12 cellular contexts compared by ENCODE assay signal in the genomic region with DNA sequence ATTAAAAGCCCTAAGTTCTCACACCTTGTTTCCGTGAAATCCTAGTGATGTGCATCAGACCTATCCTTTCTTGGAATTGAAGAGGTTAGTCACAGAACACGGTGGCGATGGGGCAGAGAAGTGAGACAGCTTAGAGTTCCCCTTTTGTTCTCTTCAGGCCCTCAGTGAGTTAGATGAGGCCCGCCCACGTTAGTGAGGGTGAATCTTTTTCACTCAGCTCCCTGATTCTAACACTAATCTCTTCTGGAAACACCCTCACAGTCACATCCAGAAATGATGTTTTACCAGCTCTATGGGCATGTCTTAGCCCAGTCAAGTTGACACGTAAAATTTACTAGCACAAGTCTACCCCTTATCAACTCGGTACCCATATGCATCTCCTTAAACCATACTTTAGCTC.
A peak's percentile ranks its signal among the peaks of the same experiment; 100 is the strongest.
DNase-seq lines count a peak whose midpoint lies in the region; ATAC-seq, FAIRE-seq and TF ChIP-seq lines count a peak whose summit lies in the region.
"Had no signal": no experiment of that assay in that cellular context is flagged by ENCODE, and none has a peak within 500 bp of the region (broad histone marks: within the 10 kb centered on the region; RNA-seq: fewer than 3 reads in every experiment).

No MANE protein-coding gene starts in this region.

- POLR2A ChIA-PET in HepG2 (lab: Yijun Ruan, JAX): no interaction called here

- CTCF ChIA-PET in HepG2 (lab: Yijun Ruan, JAX; ENCODE audit: low intra/inter-chr PET ratio, low total read pairs): no interaction called here

- H3K27ac ChIP-seq in HepG2 (ENCODE audit: extremely low read length, insufficient read depth, low read length): no peak overlapping the region
- H3K27ac ChIP-seq in right lobe of liver: no peak overlapping the region
- no peak overlapping the region for H3K27ac ChIP-seq in suprapubic skin

- DNase-seq in HepG2 (ENCODE audit: low spot score) (no peak), right lobe of liver (no peak), suprapubic skin (ENCODE audit: low spot score in 2 of 2) (no peak), H4 (ENCODE audit: low spot score) (no peak), SK-N-DZ (ENCODE audit: low spot score) (no peak)
- no peak for DNase-seq in activated T-helper 2 cell treated with anti-CD3 and anti-CD28 coated beads, Interferon-gamma antibody, Interleukin-2, Interleukin-4, amounts not matched to agents 10 μg/mL and 5 μg/mL and 100 μg/mL, durations not matched to agents 14 hours and 24 hours and 36 hours (ENCODE audit: low spot score)
- DNase-seq: effector memory CD4-positive, alpha-beta T cell; Kasumi-1 had no signal

- no TSS peak for BruUV-seq in HepG2 (replicated peaks; lab: Mats Ljungman, UMichigan)

- FAIRE-seq in HepG2 (lab: Jason Lieb, UNC): no peak
- FAIRE-seq: islet of Langerhans had no signal

- TF ChIP-seq CTCF in HepG2 (CRISPR knock-in tag; IDR thresholded peaks at IDR 0.05): no peak
- no peak for TF ChIP-seq CTCF in right lobe of liver (IDR thresholded peaks at IDR 0.05)
- no peak for TF ChIP-seq CTCF in suprapubic skin (IDR thresholded peaks at IDR 0.05)

- in situ Hi-C loops in HepG2 (cut with HindIII; ENCODE audit: extremely low pct_ligation_motif_present, low pct_unique_long_range_greater_than_20kb): no loop called here

- no peaks in the 10 kb centered on the region for H3K36me3 Mint-ChIP-seq in activated T-helper 2 cell treated with anti-CD3 and anti-CD28 coated beads, Interferon-gamma antibody, Interleukin-2, Interleukin-4, amounts not matched to agents 10 μg/mL and 5 μg/mL and 100 μg/mL, durations not matched to agents 14 hours and 24 hours and 36 hours (ENCODE audit: low read depth)

- WGBS in HepG2 (ENCODE audit: low lambda C conversion rate): 13% methylated on average over 7 of the region's 7 CpGs
- WGBS in right lobe of liver (ENCODE audit: insufficient coverage, low coverage, low lambda C conversion rate, missing lambda C conversion rate): 56% methylated on average over 4 of the region's 7 CpGs
- WGBS in suprapubic skin: 82% methylated on average over 7 of the region's 7 CpGs

- TF ChIP-seq EP300 in HepG2 (IDR thresholded peaks at IDR 0.05; ENCODE audit: low read depth in 2 of 2, low read length in 2 of 2): no peak
- TF ChIP-seq EP300 in HepG2 (CRISPR knock-in tag; IDR thresholded peaks at IDR 0.05; ENCODE audit: borderline replicate concordance): no peak
- TF ChIP-seq EP300 in suprapubic skin (IDR thresholded peaks at IDR 0.05): no peak

- H3K27me3 Mint-ChIP-seq in activated T-helper 2 cell treated with anti-CD3 and anti-CD28 coated beads, Interferon-gamma antibody, Interleukin-2, Interleukin-4, amounts not matched to agents 10 μg/mL and 5 μg/mL and 100 μg/mL, durations not matched to agents 14 hours and 24 hours and 36 hours (ENCODE audit: low read depth): no peaks in the 10 kb centered on the region

- H3K36me3 ChIP-seq in HepG2 (replicated peaks in 1 of 2; ENCODE audit: control insufficient read depth in 1 of 2, insufficient read depth in 2 of 2, low read length in 2 of 2) (no peaks in the 10 kb centered on the region), right lobe of liver (no peaks in the 10 kb centered on the region), suprapubic skin (no peaks in the 10 kb centered on the region)

- H3K4me2 ChIP-seq in HepG2 (ENCODE audit: low read depth, low read length): no peak overlapping the region

- H2AFZ ChIP-seq in HepG2 (ENCODE audit: low read length): peak overlapping the region; percentile 37

- H3K4me1 Mint-ChIP-seq in activated T-helper 2 cell treated with anti-CD3 and anti-CD28 coated beads, Interferon-gamma antibody, Interleukin-2, Interleukin-4, amounts not matched to agents 10 μg/mL and 5 μg/mL and 100 μg/mL, durations not matched to agents 14 hours and 24 hours and 36 hours (ENCODE audit: low read depth): peaks cover 8% of the 10 kb centered on the region

- peak overlapping the region; percentile 88 for H3K27ac Mint-ChIP-seq in activated T-helper 2 cell treated with anti-CD3 and anti-CD28 coated beads, Interferon-gamma antibody, Interleukin-2, Interleukin-4, amounts not matched to agents 10 μg/mL and 5 μg/mL and 100 μg/mL, durations not matched to agents 14 hours and 24 hours and 36 hours
- H3K27ac Mint-ChIP-seq: B cell had no signal

- TF ChIP-seq RAD21 in HepG2 (CRISPR knock-in tag; IDR thresholded peaks at IDR 0.05): no peak

- no peaks in the 10 kb centered on the region for H4K20me1 ChIP-seq in HepG2 (ENCODE audit: insufficient read depth, low read length)

- no peaks in the 10 kb centered on the region for H3K79me2 ChIP-seq in HepG2 (ENCODE audit: insufficient read depth, low read length)

- ATAC-seq in HepG2: no peak
- ATAC-seq in right lobe of liver: no peak
- peak; percentile 95 for ATAC-seq in HG03045 (IDR thresholded peaks at IDR 0.05; ENCODE audit: unreplicated experiment)
- no peak for ATAC-seq in HG03135 (IDR thresholded peaks at IDR 0.05; ENCODE audit: unreplicated experiment)

- intact Hi-C loops in HepG2 (cut with micrococcal nuclease; ENCODE audit: unreplicated experiment): no loop called here
- intact Hi-C loops in right lobe of liver (cut with DNase I): no loop called here
- intact Hi-C loops in activated T-helper 2 cell treated with anti-CD3 and anti-CD28 coated beads, Interferon-gamma antibody, Interleukin-2, Interleukin-4, amounts not matched to agents 10 μg/mL and 5 μg/mL and 100 μg/mL, durations not matched to agents 14 hours and 24 hours and 36 hours (cut with micrococcal nuclease): loop anchor here (5.0 kb wide), 1 partner anchor 211 kb away; no protein-coding TSS in a partner anchor

- H3K4me3 Mint-ChIP-seq in activated T-helper 2 cell treated with anti-CD3 and anti-CD28 coated beads, Interferon-gamma antibody, Interleukin-2, Interleukin-4, amounts not matched to agents 10 μg/mL and 5 μg/mL and 100 μg/mL, durations not matched to agents 14 hours and 24 hours and 36 hours (ENCODE audit: low read depth): no peak overlapping the region
- H3K4me3 Mint-ChIP-seq: B cell had no signal

- H3K27me3 ChIP-seq in HepG2 (ENCODE audit: control insufficient read depth in 1 of 2, insufficient read depth in 2 of 2, low read length in 2 of 2) (peaks cover 0 to 7% of the 10 kb centered on the region in 2 experiments; a peak in 1 of 5 replicates), right lobe of liver (no peaks in the 10 kb centered on the region), suprapubic skin (no peaks in the 10 kb centered on the region)

- H3K9me3 Mint-ChIP-seq in activated T-helper 2 cell treated with anti-CD3 and anti-CD28 coated beads, Interferon-gamma antibody, Interleukin-2, Interleukin-4, amounts not matched to agents 10 μg/mL and 5 μg/mL and 100 μg/mL, durations not matched to agents 14 hours and 24 hours and 36 hours: peaks cover 8% of the 10 kb centered on the region

- H3K4me3 ChIP-seq in HepG2 (replicated peaks in 1 of 3; ENCODE audit: insufficient read depth in 1 of 3, low read depth in 2 of 3, low read length in 3 of 3): no peak overlapping the region
- no peak overlapping the region for H3K4me3 ChIP-seq in right lobe of liver
- no peak overlapping the region for H3K4me3 ChIP-seq in suprapubic skin

- no peak overlapping the region for H3K9ac ChIP-seq in HepG2 (ENCODE audit: insufficient read depth, low read depth, low read length)

- TF ChIP-seq POLR2A in HepG2 (IDR thresholded peaks at IDR 0.05; ENCODE audit: insufficient read depth in 1 of 2, low read depth in 2 of 2, low read length in 2 of 2) (no peak), right lobe of liver (IDR thresholded peaks at IDR 0.05) (no peak), suprapubic skin (IDR thresholded peaks at IDR 0.05) (no peak)

- H3K9me3 ChIP-seq in HepG2 (ENCODE audit: low read length): no peaks in the 10 kb centered on the region
- no peaks in the 10 kb centered on the region for H3K9me3 ChIP-seq in right lobe of liver
- no peaks in the 10 kb centered on the region for H3K9me3 ChIP-seq in suprapubic skin

- H3K4me1 ChIP-seq in HepG2 (ENCODE audit: insufficient read depth, low read length): no peaks in the 10 kb centered on the region
- H3K4me1 ChIP-seq in right lobe of liver: no peaks in the 10 kb centered on the region
- H3K4me1 ChIP-seq in suprapubic skin: no peaks in the 10 kb centered on the region

TF ChIP-seq in HepG2, 621 proteins besides CTCF, POLR2A, EP300 and RAD21:
- TF ChIP-seq ZNF83 (CRISPR knock-in tag; IDR thresholded peaks at IDR 0.05; ENCODE audit: borderline replicate concordance) (no peak), ZSCAN29 (CRISPR knock-in tag; conservative IDR thresholded peaks at IDR 0.05) (no peak), NFYC (CRISPR knock-in tag; IDR thresholded peaks at IDR 0.05) (no peak)
- TF ChIP-seq, protein P1, sequence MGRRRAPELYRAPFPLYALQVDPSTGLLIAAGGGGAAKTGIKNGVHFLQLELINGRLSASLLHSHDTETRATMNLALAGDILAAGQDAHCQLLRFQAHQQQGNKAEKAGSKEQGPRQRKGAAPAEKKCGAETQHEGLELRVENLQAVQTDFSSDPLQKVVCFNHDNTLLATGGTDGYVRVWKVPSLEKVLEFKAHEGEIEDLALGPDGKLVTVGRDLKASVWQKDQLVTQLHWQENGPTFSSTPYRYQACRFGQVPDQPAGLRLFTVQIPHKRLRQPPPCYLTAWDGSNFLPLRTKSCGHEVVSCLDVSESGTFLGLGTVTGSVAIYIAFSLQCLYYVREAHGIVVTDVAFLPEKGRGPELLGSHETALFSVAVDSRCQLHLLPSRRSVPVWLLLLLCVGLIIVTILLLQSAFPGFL (CRISPR knock-in tag; IDR thresholded peaks at IDR 0.05): no peak
